8 cellular contexts compared by ENCODE assay signal in the genomic region with DNA sequence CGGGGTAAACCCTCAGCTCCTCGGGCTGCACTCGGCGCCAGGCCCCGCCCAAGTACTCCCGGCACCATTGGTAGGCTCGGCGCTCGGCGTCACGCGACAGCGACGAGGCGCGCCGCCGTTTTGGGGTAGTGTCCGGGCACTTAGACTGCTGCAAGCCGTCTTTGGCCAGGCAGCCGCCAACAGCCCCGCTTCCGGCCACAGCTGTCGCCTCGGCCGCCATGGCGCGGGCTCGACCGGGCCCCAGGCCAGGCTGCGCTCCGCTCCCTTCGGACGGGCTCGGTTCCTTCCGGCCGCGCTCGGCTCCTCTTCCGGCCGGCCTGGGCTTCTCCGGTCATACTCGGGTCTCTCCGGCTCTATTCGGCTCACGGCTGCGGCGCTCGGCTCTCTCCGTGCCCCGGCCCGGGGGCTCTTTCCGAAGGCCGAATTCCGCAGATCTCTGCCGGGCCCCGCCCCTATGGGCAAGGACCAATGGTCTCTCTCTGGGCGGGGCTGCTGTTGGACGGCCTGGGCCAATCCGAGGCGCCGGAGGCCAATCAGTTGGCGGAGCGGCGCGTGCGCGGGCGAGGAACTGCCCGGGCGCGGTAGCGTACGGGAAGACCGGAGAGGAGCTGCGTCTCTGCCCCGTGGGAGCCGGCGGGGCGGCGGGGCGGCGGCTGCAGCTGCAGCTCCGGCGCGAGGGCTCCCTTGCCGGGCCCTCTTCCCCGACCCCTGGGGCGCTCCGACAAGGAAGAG. TPM values are rescaled to one million over a fixed set of nuclear protein-coding genes. Genes with fewer than 3 reads are reported as not detected.
DNase-seq lines count a peak whose midpoint lies in the region; ATAC-seq, FAIRE-seq and TF ChIP-seq lines count a peak whose summit lies in the region.

A gene with protein sequence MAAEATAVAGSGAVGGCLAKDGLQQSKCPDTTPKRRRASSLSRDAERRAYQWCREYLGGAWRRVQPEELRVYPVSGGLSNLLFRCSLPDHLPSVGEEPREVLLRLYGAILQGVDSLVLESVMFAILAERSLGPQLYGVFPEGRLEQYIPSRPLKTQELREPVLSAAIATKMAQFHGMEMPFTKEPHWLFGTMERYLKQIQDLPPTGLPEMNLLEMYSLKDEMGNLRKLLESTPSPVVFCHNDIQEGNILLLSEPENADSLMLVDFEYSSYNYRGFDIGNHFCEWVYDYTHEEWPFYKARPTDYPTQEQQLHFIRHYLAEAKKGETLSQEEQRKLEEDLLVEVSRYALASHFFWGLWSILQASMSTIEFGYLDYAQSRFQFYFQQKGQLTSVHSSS (minus strand): TSS at position 288 of the 732 bp plus-strand sequence. CDS start 68 bp downstream, at position 220.

- H3K14ac ChIP-seq in trophoblast cell (ENCODE audit: low read length) = peak within 1 kb of the TSS; percentile 99

- peak within 1 kb of the TSS; percentile 96 for H3K4me2 ChIP-seq in trophoblast cell (ENCODE audit: low read length)

- H3K4me1 ChIP-seq in adrenal gland (replicated peaks in 1 of 2) (peaks cover 27 to 33% of the 10 kb centered on the region in 2 donors), trophoblast cell (ENCODE audit: control insufficient read depth in 1 of 2, insufficient read depth in 2 of 2, low read length in 2 of 2) (peaks cover 21 to 25% of the 10 kb centered on the region in 2 experiments), transverse colon (peaks cover 15 to 31% (median 23%) of the 10 kb centered on the region in 4 donors)

- peak within 1 kb of the TSS; percentile 96 for H2AFZ ChIP-seq in trophoblast cell (ENCODE audit: insufficient read depth, low read length, poor library complexity)

- FAIRE-seq in GM12892 (lab: Jason Lieb, UNC) = peak; percentile 99

- H3K27me3 ChIP-seq in adrenal gland (no peaks in the 10 kb centered on the region), trophoblast cell (ENCODE audit: insufficient read depth, low read length) (no peaks in the 10 kb centered on the region), transverse colon (no peaks in the 10 kb centered on the region)

- H2AK5ac ChIP-seq in trophoblast cell (ENCODE audit: low read length) = peak within 1 kb of the TSS; percentile 81

- H3K36me3 ChIP-seq in adrenal gland (replicated peaks in 1 of 2) = no peaks in the 10 kb centered on the region
- H3K36me3 ChIP-seq in trophoblast cell (ENCODE audit: control insufficient read depth in 1 of 2, insufficient read depth in 2 of 2, low read length in 2 of 2) = peaks cover 22 to 26% of the 10 kb centered on the region in 2 experiments
- H3K36me3 ChIP-seq in transverse colon = no peaks in the 10 kb centered on the region

- peak within 1 kb of the TSS; percentile 3 for H3K23ac ChIP-seq in trophoblast cell (ENCODE audit: low read length)

- ATAC-seq in HG02852 (IDR thresholded peaks at IDR 0.05; ENCODE audit: unreplicated experiment) = peak; percentile 85

- DNase-seq in GM12892 (ENCODE audit: insufficient read length) (peak; percentile 99), NCI-H146 (lab: John Stamatoyannopoulos, UW) (peak; percentile 97), T-helper 1 cell (peak; percentile 95 to 99 (median 97)), adrenal gland (peak; percentile 98 to 99 (median 99)), cardiac septum (ENCODE audit: low spot score) (peak; percentile 99), trophoblast cell (peak; percentile 98 to 100), transverse colon (peak; percentile 99)

- peak; percentile 73; the same call in 1 of the 2 replicates for TF ChIP-seq POLR2A in GM12892 (IDR thresholded peaks at IDR 0.05; ENCODE audit: low read depth, low read length)
- TF ChIP-seq POLR2A in adrenal gland (IDR thresholded peaks at IDR 0.05) = peak; percentile 85 to 90
- peak; percentile 86 for TF ChIP-seq POLR2A in transverse colon (IDR thresholded peaks at IDR 0.05)

- H3K9me3 ChIP-seq in adrenal gland (replicated peaks in 1 of 3) (no peaks in the 10 kb centered on the region), trophoblast cell (ENCODE audit: insufficient read depth, low read depth, low read length) (no peaks in the 10 kb centered on the region), transverse colon (no peaks in the 10 kb centered on the region)

- peaks cover 8% of the 10 kb centered on the region for H3K79me2 ChIP-seq in trophoblast cell (ENCODE audit: control insufficient read depth, insufficient read depth, low read length, poor library complexity)

- no peak for TF ChIP-seq EP300 in transverse colon (IDR thresholded peaks at IDR 0.05; ENCODE audit: low read depth)

- peak within 1 kb of the TSS; percentile 98 for H4K91ac ChIP-seq in trophoblast cell (ENCODE audit: low read depth, low read length)

- H4K12ac ChIP-seq in trophoblast cell (ENCODE audit: low read depth, low read length) = peak within 1 kb of the TSS; percentile 97

- H3K4ac ChIP-seq in trophoblast cell (ENCODE audit: low read depth, low read length) = peak within 1 kb of the TSS; percentile 90

- H2BK12ac ChIP-seq in trophoblast cell (ENCODE audit: low read length) = no peak within 1 kb of the TSS

- H3K4me3 ChIP-seq in adrenal gland (peak within 1 kb of the TSS; percentile 66 to 85 (median 80)), trophoblast cell (ENCODE audit: low read depth, low read length) (peak within 1 kb of the TSS; percentile 87), transverse colon (peak within 1 kb of the TSS; percentile 71 to 89 (median 76))

- WGBS in adrenal gland, 4 donors = 0% methylated on average over 18 to 90 of the region's 90 CpGs
- WGBS in trophoblast cell (ENCODE audit: extremely low coverage, insufficient coverage, insufficient read length) = no CpG with 5 or more reads among the region's 90 CpGs
- 1% methylated on average over 39 of the region's 90 CpGs; no CpG with 5 or more reads in 1 of the 2 donors for WGBS in transverse colon (ENCODE audit: low coverage in 1 of 2), 2 donors

- peak within 1 kb of the TSS; percentile 95 for H3K9ac ChIP-seq in trophoblast cell (ENCODE audit: low read length)

- peak within 1 kb of the TSS; percentile 99 for H4K8ac ChIP-seq in trophoblast cell (ENCODE audit: low read depth, low read length)

- H2BK120ac ChIP-seq in trophoblast cell (ENCODE audit: insufficient read depth, low read length, poor library complexity) = peak within 1 kb of the TSS; percentile 98

- intact Hi-C loops in adrenal gland (cut with DNase I) = no loop called here
- intact Hi-C loops in cardiac septum (cut with DNase I) = loop anchor here (2.0 to 5.0 kb wide), 2 partner anchors 20 to 55 kb away; partner anchors contain the start of genes SCO2 and SYCE3
- intact Hi-C loops in transverse colon (cut with DNase I; ENCODE audit: low total_unique reads) = no loop called here

- H3K18ac ChIP-seq in trophoblast cell (ENCODE audit: low read length) = peak within 1 kb of the TSS; percentile 99

- peaks cover 8% of the 10 kb centered on the region for H3K79me1 ChIP-seq in trophoblast cell (ENCODE audit: low read length)

- H2BK5ac ChIP-seq in trophoblast cell (ENCODE audit: low read depth, low read length, poor library complexity) = peak within 1 kb of the TSS; percentile 97

- TF ChIP-seq CTCF in adrenal gland (IDR thresholded peaks at IDR 0.05) (no peak), transverse colon (IDR thresholded peaks at IDR 0.05) (no peak)

- in situ Hi-C loops in transverse colon (cut with MboI; ENCODE audit: low pct_ligation_motif_present in 1 of 4, low pct_unique_long_range_greater_than_20kb in 1 of 4, low sequenced_read_pairs in 3 of 4) = no loop called here

- H3K27ac ChIP-seq in adrenal gland = peak within 1 kb of the TSS; percentile 92 to 99 (median 97)
- peak within 1 kb of the TSS; percentile 98 for H3K27ac ChIP-seq in trophoblast cell (ENCODE audit: low read depth, low read length)
- H3K27ac ChIP-seq in transverse colon = peak within 1 kb of the TSS; percentile 99

RNA-seq across cellular contexts. Expression of the gene that starts here (rescaled TPM):
- 65.1 TPM for polyA plus RNA-seq in GM12892 (2012; ENCODE audit: missing spikeins)
- total RNA-seq in adrenal gland (100 to 1,000 TPM in 3 of 8 donors, 10 to 100 TPM in 5; 34.1 to 110 (median 78.6) TPM), cardiac septum (49.4 TPM), transverse colon (100 to 1,000 TPM in 1 of 4 donors, 10 to 100 TPM in 3; 74.8 to 232 (median 86.1) TPM)
- polyA plus RNA-seq in adrenal gland = 100 to 1,000 TPM in 2 of 3 donors, 10 to 100 TPM in 1; 44.4 to 917 (median 477) TPM
- polyA plus RNA-seq in trophoblast cell (2013) = 40.3 and 43.1 TPM in 2 replicates

Comparison
In these comparisons a context has a peak if more than half of its experiments do, and no peak if none do; other contexts are left out.
1. Peak in every context shown above with its lines: DNase-seq, ATAC-seq, H3K4me3 ChIP-seq and H3K27ac ChIP-seq.